ENCODE assay signal across 26 cellular contexts in the genomic region with DNA sequence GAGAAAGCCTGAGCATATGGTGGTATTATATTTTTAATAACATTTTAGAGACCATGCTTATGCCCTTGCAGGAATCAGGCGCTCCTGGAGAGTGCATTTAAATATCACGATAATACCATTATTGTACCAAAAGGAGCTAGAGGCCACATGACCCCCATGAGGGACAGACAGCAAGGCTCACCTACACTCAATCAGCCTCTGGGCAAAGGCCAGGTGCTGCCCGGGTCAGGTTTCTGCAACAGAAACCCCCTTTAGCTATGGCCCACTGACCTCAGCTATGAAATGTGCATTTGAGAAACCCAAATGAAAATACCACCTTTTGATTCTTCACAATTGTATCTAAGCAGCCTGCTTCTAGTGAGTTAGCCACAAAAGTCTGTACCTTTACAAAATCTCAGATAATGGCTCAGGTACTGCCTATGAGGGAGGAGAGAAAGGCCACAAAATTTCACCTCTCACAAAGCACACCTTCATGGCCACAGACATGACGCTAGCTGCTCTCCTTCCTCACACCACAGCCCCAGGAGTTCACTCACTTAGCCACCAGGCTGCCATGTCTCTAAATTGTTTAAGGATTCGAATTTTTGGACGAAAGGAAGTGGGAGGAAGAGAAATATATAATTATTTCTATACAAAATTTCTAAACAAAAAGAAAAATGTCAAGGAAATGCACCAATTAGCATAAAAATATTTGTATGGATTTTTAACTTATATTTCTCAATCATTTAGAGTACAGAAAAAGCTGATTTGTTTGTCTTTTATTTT.
"Had no signal": no experiment of that assay in that cellular context is flagged by ENCODE, and none has a peak within 500 bp of the region (broad histone marks: within the 10 kb centered on the region; RNA-seq: fewer than 3 reads in every experiment).

No MANE protein-coding gene starts in this region.

- H3K4me3 Mint-ChIP-seq: activated naive CD8-positive, alpha-beta T cell; activated T-cell treated with anti-CD3 and anti-CD28 coated beads, Interleukin-2, amount 50 U/mL, for 4 hours; naive thymus-derived CD8-positive, alpha-beta T cell had no signal

- H3K9me3 ChIP-seq: esophagus squamous epithelium, heart right ventricle, neutrophil, ovary, psoas muscle, right atrium auricular region, tibial artery, uterus had no signal

- H3K27ac Mint-ChIP-seq: activated naive CD8-positive, alpha-beta T cell; activated T-helper 2 cell treated with anti-CD3 and anti-CD28 coated beads, Interferon-gamma antibody, Interleukin-2, Interleukin-4, amounts not matched to agents 10 μg/mL and 5 μg/mL and 100 μg/mL, durations not matched to agents 14 hours and 24 hours and 36 hours; naive thymus-derived CD8-positive, alpha-beta T cell had no signal

- H3K27me3 ChIP-seq: esophagus squamous epithelium, heart right ventricle, neutrophil, ovary, right atrium auricular region, tibial artery, uterus had no signal

- H3K36me3 ChIP-seq: esophagus squamous epithelium, heart right ventricle, neutrophil, ovary, right atrium auricular region, tibial artery, uterus had no signal

- H3K4me1 ChIP-seq: psoas muscle, right atrium auricular region had no signal

- H3K27me3 Mint-ChIP-seq: activated naive CD8-positive, alpha-beta T cell had no signal

- H3K4me3 ChIP-seq: coronary artery, esophagus squamous epithelium, heart right ventricle, lung, ovary, psoas muscle, right atrium auricular region, tibial artery, uterus had no signal

- H3K4me1 Mint-ChIP-seq: naive thymus-derived CD8-positive, alpha-beta T cell had no signal

- H3K27ac ChIP-seq: coronary artery, esophagus squamous epithelium, heart right ventricle, neutrophil, ovary, psoas muscle, right atrium auricular region, tibial artery had no signal

- H3K9me3 Mint-ChIP-seq: activated T-cell treated with anti-CD3 and anti-CD28 coated beads, Interleukin-2, amount 50 U/mL, for 4 hours; activated T-helper 2 cell treated with anti-CD3 and anti-CD28 coated beads, Interferon-gamma antibody, Interleukin-2, Interleukin-4, amounts not matched to agents 10 μg/mL and 5 μg/mL and 100 μg/mL, durations not matched to agents 14 hours and 24 hours and 36 hours; naive thymus-derived CD8-positive, alpha-beta T cell had no signal

- ATAC-seq: activated T-cell treated with anti-CD3 and anti-CD28 coated beads, Interleukin-2, amount 50 U/mL, for 4 hours; heart right ventricle; left lobe of liver; naive thymus-derived CD8-positive, alpha-beta T cell; psoas muscle; stimulated activated naive CD8-positive, alpha-beta T cell treated with anti-CD3 and anti-CD28 coated beads, Interleukin-15, Interleukin-2, amounts not matched to agents 100 U/mL and 50 U/mL, for 24 hours had no signal

- DNase-seq: activated CD4-positive, alpha-beta T cell treated with anti-CD3 and anti-CD28 coated beads for 4 hours; activated CD4-positive, alpha-beta T cell treated with anti-CD3 and anti-CD28 coated beads, Interleukin-2, amount 50 U/mL, for 48 hours; activated CD4-positive, CD25-positive, alpha-beta regulatory T cell; activated CD8-positive, alpha-beta memory T cell treated with anti-CD3 and anti-CD28 coated beads, Interleukin-2, amount 50 U/mL, for 48 hours; activated naive CD4-positive, alpha-beta T cell; activated T-cell treated with anti-CD3 and anti-CD28 coated beads, Interleukin-2, amount 50 U/mL, for 4 hours; cerebellar nuclear complex; esophagus squamous epithelium; heart right ventricle; kidney; naive thymus-derived CD8-positive, alpha-beta T cell; ovary; psoas muscle; stimulated activated CD4-positive, alpha-beta T cell treated with anti-CD3 and anti-CD28 coated beads, Interleukin-12 subunit alpha, Interleukin-12 subunit beta, amount 100 ng/mL, for 4 hours; stimulated activated CD4-positive, alpha-beta T cell treated with anti-CD3 and anti-CD28 coated beads, Interleukin-4, amount 100 ng/mL, for 4 hours; stimulated activated naive CD8-positive, alpha-beta T cell treated with anti-CD3 and anti-CD28 coated beads, Interleukin-15, Interleukin-2, amounts not matched to agents 100 U/mL and 50 U/mL, for 24 hours; T-helper 9 cell; tibial artery; uterus had no signal

- H3K36me3 Mint-ChIP-seq: activated naive CD8-positive, alpha-beta T cell; naive thymus-derived CD8-positive, alpha-beta T cell had no signal
